Comparison of ENCODE assay signal across 8 cellular contexts in the genomic region with DNA sequence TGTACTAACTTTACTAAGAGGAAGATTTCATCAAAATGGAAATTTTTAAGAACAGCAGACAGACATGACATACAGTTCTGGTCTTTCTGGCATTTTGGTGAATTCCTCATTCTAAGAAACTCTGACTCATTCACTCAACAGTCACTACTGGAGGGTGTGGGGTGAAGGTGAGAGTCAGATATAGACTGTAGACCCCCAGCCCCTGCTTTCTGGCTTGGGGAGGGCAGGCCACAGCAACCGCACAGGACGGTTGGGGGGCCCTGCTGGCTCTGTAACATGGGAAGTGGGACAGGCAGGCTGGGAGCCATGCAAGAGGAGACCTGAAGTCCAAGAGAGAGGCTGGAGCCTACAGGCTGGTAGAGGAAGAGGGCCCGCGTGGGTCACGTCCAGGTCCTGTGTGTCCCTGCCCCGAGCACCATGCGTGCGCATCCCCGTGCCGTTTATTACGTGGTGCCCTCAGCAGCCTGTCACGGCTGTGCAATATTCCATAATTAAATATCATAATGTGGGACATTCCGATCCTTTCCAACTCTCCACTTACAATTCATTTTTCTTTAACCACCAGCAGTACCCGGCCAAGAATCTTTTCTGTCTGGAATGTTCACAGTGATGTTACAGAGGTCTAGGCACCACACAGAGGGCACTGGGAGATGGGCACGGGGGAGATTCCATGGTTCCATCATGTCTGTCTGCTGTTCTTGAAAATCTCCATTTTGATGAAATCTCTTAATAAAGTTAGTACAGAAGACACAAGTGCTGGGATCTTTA.
DNase-seq lines count a peak whose midpoint lies in the region; ATAC-seq and TF ChIP-seq lines count a peak whose summit lies in the region.

No MANE protein-coding gene starts in this region.

- H3K4me3 ChIP-seq in GM06990 (replicated peaks; ENCODE audit: low read depth, low read length) (peak overlapping the region; percentile 26), spleen (no peak overlapping the region)

- H3K27me3 ChIP-seq in GM06990 (replicated peaks; ENCODE audit: control insufficient read depth, insufficient read depth, low read length) (no peaks in the 10 kb centered on the region), spleen (replicated peaks in 1 of 7) (no peaks in the 10 kb centered on the region)

- H3K36me3 Mint-ChIP-seq in activated naive CD8-positive, alpha-beta T cell treated with anti-CD3 and anti-CD28 coated beads, Interleukin-2, amount 50 U/mL, for 24 hours (ENCODE audit: low read depth) = peaks cover 70% of the 10 kb centered on the region

- peaks cover 44 to 100% (median 85%) of the 10 kb centered on the region in 6 donors for H3K4me1 ChIP-seq in spleen

- intact Hi-C loops in spleen (cut with DNase I; ENCODE audit: low total_unique reads) = no loop called here

- peaks cover 99% of the 10 kb centered on the region for H3K4me1 Mint-ChIP-seq in activated naive CD8-positive, alpha-beta T cell treated with anti-CD3 and anti-CD28 coated beads, Interleukin-2, amount 50 U/mL, for 24 hours

- peak overlapping the region; percentile 100 for H3K27ac Mint-ChIP-seq in activated naive CD8-positive, alpha-beta T cell treated with anti-CD3 and anti-CD28 coated beads, Interleukin-2, amount 50 U/mL, for 24 hours

- no peaks in the 10 kb centered on the region for H3K27me3 Mint-ChIP-seq in activated naive CD8-positive, alpha-beta T cell treated with anti-CD3 and anti-CD28 coated beads, Interleukin-2, amount 50 U/mL, for 24 hours

- H3K9me3 ChIP-seq in spleen = peaks cover 0 to 1% (median 0%) of the 10 kb centered on the region in 8 donors

- DNase-seq in GM06990 (ENCODE audit: extremely low read depth, insufficient read length) (peak; percentile 83), T follicular helper cell (ENCODE audit: low read depth) (peak; percentile 51), spleen (peak; percentile 74), NCI-H345 (lab: John Stamatoyannopoulos, UW) (no peak), COLO829 (ENCODE audit: low spot score) (no peak), GM19240 (ENCODE audit: insufficient read length, low spot score) (no peak)
- peak; percentile 76 for DNase-seq in activated naive CD8-positive, alpha-beta T cell treated with anti-CD3 and anti-CD28 coated beads, Interleukin-2, amount 50 U/mL, for 24 hours

- H3K27ac ChIP-seq in spleen = peak overlapping the region in 4 of 8 donors; percentile 39 to 65 (median 52)

- 47 to 78% (median 76%) methylated on average over 15 of the region's 15 CpGs for WGBS in spleen, 5 donors

- no peak for TF ChIP-seq POLR2A in spleen (IDR thresholded peaks at IDR 0.05)

- peak; percentile 58 for ATAC-seq in activated naive CD8-positive, alpha-beta T cell treated with anti-CD3 and anti-CD28 coated beads, Interleukin-2, amount 50 U/mL, for 24 hours
- ATAC-seq in HG02973 (IDR thresholded peaks at IDR 0.05; ENCODE audit: unreplicated experiment) = no peak

- no peaks in the 10 kb centered on the region for H3K9me3 Mint-ChIP-seq in activated naive CD8-positive, alpha-beta T cell treated with anti-CD3 and anti-CD28 coated beads, Interleukin-2, amount 50 U/mL, for 24 hours

- H3K36me3 ChIP-seq in GM06990 (ENCODE audit: control insufficient read depth, insufficient read depth, low read length) (peaks cover 2% of the 10 kb centered on the region), spleen (peaks cover 0 to 19% (median 0%) of the 10 kb centered on the region in 6 donors)

- TF ChIP-seq CTCF in GM06990 (IDR thresholded peaks at IDR 0.05; ENCODE audit: insufficient read depth, low read length, poor library complexity, severe bottlenecking) = no peak
- no peak for TF ChIP-seq CTCF in spleen (IDR thresholded peaks at IDR 0.05 in 8 of 11, conservative IDR thresholded peaks at IDR 0.05 in 3 of 11)

- peak overlapping the region; percentile 77 for H3K4me3 Mint-ChIP-seq in activated naive CD8-positive, alpha-beta T cell treated with anti-CD3 and anti-CD28 coated beads, Interleukin-2, amount 50 U/mL, for 24 hours

Comparison
In these comparisons a context has a peak if more than half of its experiments do, and no peak if none do; other contexts are left out.
1. DNase-seq: peak in GM06990 (single experiment), T follicular helper cell (single experiment), activated naive CD8-positive, alpha-beta T cell treated with anti-CD3 and anti-CD28 coated beads, Interleukin-2, amount 50 U/mL, for 24 hours (single experiment) and spleen (single experiment); none in NCI-H345 (single experiment), COLO829 (single experiment) and GM19240 (single experiment).